Comparison of ENCODE assay signal across 39 cellular contexts in the genomic region with DNA sequence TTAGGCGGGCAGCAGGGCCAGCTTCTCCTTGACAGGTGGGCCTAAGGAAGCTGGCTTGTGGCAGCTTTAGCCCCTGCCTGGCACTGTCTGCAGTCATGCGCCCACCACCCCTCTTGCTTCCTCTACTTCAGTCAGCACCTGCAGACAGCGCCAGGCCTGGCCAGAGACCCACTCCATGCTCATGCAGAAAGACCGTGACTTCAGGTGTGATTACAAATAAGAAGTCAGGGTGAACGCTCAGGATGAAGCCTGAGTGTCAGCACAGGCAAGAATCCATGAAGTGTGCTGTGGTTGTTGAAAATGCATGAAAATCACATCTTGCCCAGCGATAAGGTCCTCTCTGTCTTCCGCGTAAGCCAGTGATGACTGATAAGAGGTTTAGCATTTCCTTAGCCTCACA. TPM values are rescaled to one million over a fixed set of nuclear protein-coding genes. Genes with fewer than 3 reads are reported as not detected.
DNase-seq lines count a peak whose midpoint lies in the region; ATAC-seq and TF ChIP-seq lines count a peak whose summit lies in the region.
"Had no signal": no experiment of that assay in that cellular context is flagged by ENCODE, and none has a peak within 500 bp of the region (broad histone marks: within the 10 kb centered on the region; RNA-seq: fewer than 3 reads in every experiment).

No MANE protein-coding gene starts in this region.

- no peaks in the 10 kb centered on the region for H3K27me3 Mint-ChIP-seq in CD4-positive, CD25-positive, alpha-beta regulatory T cell
- no peaks in the 10 kb centered on the region for H3K27me3 Mint-ChIP-seq in CD8-positive, alpha-beta memory T cell
- no peaks in the 10 kb centered on the region for H3K27me3 Mint-ChIP-seq in activated T-helper 17 cell treated with anti-CD3 and anti-CD28 coated beads, Interleukin-2, amount 50 U/mL, for 72 hours
- H3K27me3 Mint-ChIP-seq: progenitor cell of endocrine pancreas, type B pancreatic cell had no signal

- POLR2A ChIA-PET in CD8-positive, alpha-beta memory T cell (lab: Charles Lee): no interaction called here

- WGBS in adrenal gland, 4 donors: 85 to 95% (median 94%) methylated on average over 7 to 8 of the region's 8 CpGs

- DNase-seq in CD4-positive, CD25-positive, alpha-beta regulatory T cell: no peak
- no peak for DNase-seq in CD8-positive, alpha-beta memory T cell
- DNase-seq in lower lobe of right lung (no peak), adrenal gland (no peak), AG08396 (ENCODE audit: low spot score) (no peak)
- no peak for DNase-seq in effector CD8-positive, alpha-beta T cell (lab: John Stamatoyannopoulos, UW)
- DNase-seq: activated CD4-positive, alpha-beta T cell treated with anti-CD3 and anti-CD28 coated beads, Interleukin-2, amount 50 U/mL, for 1 hour; activated CD8-positive, alpha-beta memory T cell treated with anti-CD3 and anti-CD28 coated beads, Interleukin-2, amount 50 U/mL, for 48 hours; activated gamma-delta T cell treated with Interleukin-2 at 50 U/mL for 16 hours; amniotic stem cell; COR-L47; DMS53; esophagus squamous epithelium; foreskin keratinocyte; heart left ventricle; Karpas-422; left ventricle myocardium superior; NCI-H1417; NCI-H2029; NCI-H2227 treated with DMSO at 0.1 percent for 48 hours; NCI-H526; right lobe of liver; spleen; stimulated activated CD4-positive, alpha-beta T cell treated with anti-CD3 and anti-CD28 coated beads, Interleukin-2, amount 100 ng/mL, for 24 hours; substantia nigra; T-helper 9 cell had no signal

- H3K27ac ChIP-seq in CD4-positive, CD25-positive, alpha-beta regulatory T cell (ENCODE audit: insufficient read depth, low read length, poor library complexity, severe bottlenecking): no peak overlapping the region
- no peak overlapping the region for H3K27ac ChIP-seq in CD8-positive, alpha-beta memory T cell (ENCODE audit: low read depth, low read length)
- H3K27ac ChIP-seq in lower lobe of right lung: peak overlapping the region; percentile 51
- H3K27ac ChIP-seq in adrenal gland: no peak overlapping the region
- H3K27ac ChIP-seq: esophagus squamous epithelium, foreskin keratinocyte, heart left ventricle, right lobe of liver, spleen, VCaP had no signal

- no peak for TF ChIP-seq CTCF in lower lobe of right lung (IDR thresholded peaks at IDR 0.05)
- TF ChIP-seq CTCF in adrenal gland (IDR thresholded peaks at IDR 0.05): no peak

- ATAC-seq in CD4-positive, CD25-positive, alpha-beta regulatory T cell (ENCODE audit: low read depth in 2 of 2): no peak
- no peak for ATAC-seq in activated T-helper 17 cell treated with anti-CD3 and anti-CD28 coated beads, Interleukin-2, amount 50 U/mL, for 72 hours (replicated peaks)
- ATAC-seq in lower lobe of right lung (no peak), HG03439 (IDR thresholded peaks at IDR 0.05; ENCODE audit: unreplicated experiment) (no peak)
- ATAC-seq: foreskin keratinocyte, heart left ventricle, left ventricle myocardium superior, right lobe of liver, Right ventricle myocardium inferior, SK-N-SH treated with all-trans-retinoic acid at 6 μM for 48 hours had no signal

- H3K27ac Mint-ChIP-seq in CD4-positive, CD25-positive, alpha-beta regulatory T cell: peak overlapping the region in 2 of 3 donors; percentile 46 to 67
- H3K27ac Mint-ChIP-seq in CD8-positive, alpha-beta memory T cell: peak overlapping the region in 6 of 8 donors; percentile 47 to 89 (median 80)
- peak overlapping the region; percentile 53 for H3K27ac Mint-ChIP-seq in activated T-helper 17 cell treated with anti-CD3 and anti-CD28 coated beads, Interleukin-2, amount 50 U/mL, for 72 hours
- H3K27ac Mint-ChIP-seq: brain, progenitor cell of endocrine pancreas, type B pancreatic cell had no signal

- no peaks in the 10 kb centered on the region for H3K36me3 ChIP-seq in CD4-positive, CD25-positive, alpha-beta regulatory T cell (ENCODE audit: control insufficient read depth, insufficient read depth, low read length)
- no peaks in the 10 kb centered on the region for H3K36me3 ChIP-seq in CD8-positive, alpha-beta memory T cell (ENCODE audit: insufficient read depth, low read length)
- H3K36me3 ChIP-seq in lower lobe of right lung: no peaks in the 10 kb centered on the region
- H3K36me3 ChIP-seq in adrenal gland (replicated peaks in 1 of 2): no peaks in the 10 kb centered on the region
- H3K36me3 ChIP-seq: esophagus squamous epithelium, heart left ventricle, right lobe of liver, spleen had no signal

- no peak for TF ChIP-seq POLR2A in adrenal gland (IDR thresholded peaks at IDR 0.05)

- H3K36me3 Mint-ChIP-seq in CD4-positive, CD25-positive, alpha-beta regulatory T cell: no peaks in the 10 kb centered on the region
- H3K36me3 Mint-ChIP-seq in CD8-positive, alpha-beta memory T cell: peaks cover 0 to 1% (median 0%) of the 10 kb centered on the region in 3 donors
- peaks cover 33% of the 10 kb centered on the region for H3K36me3 Mint-ChIP-seq in activated T-helper 17 cell treated with anti-CD3 and anti-CD28 coated beads, Interleukin-2, amount 50 U/mL, for 72 hours (ENCODE audit: low read depth)
- H3K36me3 Mint-ChIP-seq: brain, type B pancreatic cell had no signal

- intact Hi-C loops in lower lobe of right lung (cut with DNase I) (no loop called here), adrenal gland (cut with DNase I) (no loop called here)

- H3K9me3 Mint-ChIP-seq in CD4-positive, CD25-positive, alpha-beta regulatory T cell: no peaks in the 10 kb centered on the region
- H3K9me3 Mint-ChIP-seq in CD8-positive, alpha-beta memory T cell: no peaks in the 10 kb centered on the region
- no peaks in the 10 kb centered on the region for H3K9me3 Mint-ChIP-seq in activated T-helper 17 cell treated with anti-CD3 and anti-CD28 coated beads, Interleukin-2, amount 50 U/mL, for 72 hours
- H3K9me3 Mint-ChIP-seq: brain, type B pancreatic cell had no signal

- H3K4me3 ChIP-seq in CD4-positive, CD25-positive, alpha-beta regulatory T cell (ENCODE audit: low read depth, low read length): no peak overlapping the region
- no peak overlapping the region for H3K4me3 ChIP-seq in CD8-positive, alpha-beta memory T cell (ENCODE audit: low read length)
- H3K4me3 ChIP-seq in lower lobe of right lung (no peak overlapping the region), adrenal gland (no peak overlapping the region)
- H3K4me3 ChIP-seq: esophagus squamous epithelium, heart left ventricle, right lobe of liver, spleen had no signal

- H3K4me1 ChIP-seq in CD4-positive, CD25-positive, alpha-beta regulatory T cell (ENCODE audit: control insufficient read depth, insufficient read depth, low read length, poor library complexity, severe bottlenecking): peaks cover 12% of the 10 kb centered on the region
- H3K4me1 ChIP-seq in CD8-positive, alpha-beta memory T cell (ENCODE audit: insufficient read depth, low read length): peaks cover 12% of the 10 kb centered on the region
- H3K4me1 ChIP-seq in lower lobe of right lung (peaks cover 25% of the 10 kb centered on the region), adrenal gland (replicated peaks in 1 of 2) (no peaks in the 10 kb centered on the region)
- H3K4me1 ChIP-seq: right lobe of liver had no signal

- no peaks in the 10 kb centered on the region for H3K9me3 ChIP-seq in CD4-positive, CD25-positive, alpha-beta regulatory T cell (ENCODE audit: control insufficient read depth in 2 of 2, low read length in 2 of 2)
- no peaks in the 10 kb centered on the region for H3K9me3 ChIP-seq in CD8-positive, alpha-beta memory T cell (ENCODE audit: low read length)
- no peaks in the 10 kb centered on the region for H3K9me3 ChIP-seq in lower lobe of right lung
- no peaks in the 10 kb centered on the region for H3K9me3 ChIP-seq in adrenal gland (replicated peaks in 1 of 3)
- H3K9me3 ChIP-seq: esophagus squamous epithelium, heart left ventricle, right lobe of liver, spleen had no signal

- CTCF ChIA-PET in CD8-positive, alpha-beta memory T cell (lab: Charles Lee): interaction anchor here (1.0 to 1.5 kb wide), 3 partner anchors 12 to 16 kb away, joined by 3 to 5 read pairs (median 4); no protein-coding TSS in a partner anchor

- H3K4me1 Mint-ChIP-seq in CD4-positive, CD25-positive, alpha-beta regulatory T cell: peaks cover 0 to 16% (median 3%) of the 10 kb centered on the region in 4 donors
- peaks cover 22 to 69% (median 46%) of the 10 kb centered on the region in 3 donors for H3K4me1 Mint-ChIP-seq in CD8-positive, alpha-beta memory T cell
- peaks cover 30% of the 10 kb centered on the region for H3K4me1 Mint-ChIP-seq in activated T-helper 17 cell treated with anti-CD3 and anti-CD28 coated beads, Interleukin-2, amount 50 U/mL, for 72 hours
- H3K4me1 Mint-ChIP-seq: brain had no signal

- H3K4me3 Mint-ChIP-seq in CD4-positive, CD25-positive, alpha-beta regulatory T cell: no peak overlapping the region
- peak overlapping the region in 1 of 7 donors; percentile 16 for H3K4me3 Mint-ChIP-seq in CD8-positive, alpha-beta memory T cell
- H3K4me3 Mint-ChIP-seq in activated T-helper 17 cell treated with anti-CD3 and anti-CD28 coated beads, Interleukin-2, amount 50 U/mL, for 72 hours: peak overlapping the region; percentile 75
- H3K4me3 Mint-ChIP-seq: brain, type B pancreatic cell had no signal

- H3K27me3 ChIP-seq in CD4-positive, CD25-positive, alpha-beta regulatory T cell (ENCODE audit: control insufficient read depth, insufficient read depth, low read length): no peaks in the 10 kb centered on the region
- H3K27me3 ChIP-seq in CD8-positive, alpha-beta memory T cell (ENCODE audit: insufficient read depth, low read length, poor library complexity, severe bottlenecking): no peaks in the 10 kb centered on the region
- H3K27me3 ChIP-seq in lower lobe of right lung (ENCODE audit: low read depth): no peaks in the 10 kb centered on the region
- no peaks in the 10 kb centered on the region for H3K27me3 ChIP-seq in adrenal gland
- H3K27me3 ChIP-seq: esophagus squamous epithelium, foreskin keratinocyte, heart left ventricle, right lobe of liver, spleen had no signal

RNA-seq across cellular contexts. Expression of gene CSF2, which starts 3.4 kb away (rescaled TPM):
- not detected for total RNA-seq in CD4-positive, CD25-positive, alpha-beta regulatory T cell
- not detected for polyA plus RNA-seq in CD4-positive, CD25-positive, alpha-beta regulatory T cell
- 100 to 1,000 TPM; 393 to 409 TPM for total RNA-seq in CD8-positive, alpha-beta memory T cell
- polyA plus RNA-seq in CD8-positive, alpha-beta memory T cell: not detected
- total RNA-seq in activated T-helper 17 cell treated with anti-CD3 and anti-CD28 coated beads, Interleukin-2, amount 50 U/mL, for 72 hours: 100 to 1,000 TPM in 1 of 2 donors, 10 to 100 TPM in 1; 14.6 to 159 TPM
- 3.9 TPM for total RNA-seq in lower lobe of right lung
- total RNA-seq in adrenal gland: under 1 TPM in 1 of 8 donors, not detected in 7; 0.31 TPM
- not detected for polyA plus RNA-seq in adrenal gland
- total RNA-seq: esophagus squamous epithelium, left ventricle myocardium superior, mesenteric fat pad, myocyte, progenitor cell of endocrine pancreas, right lobe of liver, Right ventricle myocardium inferior, spleen had no signal
- polyA plus RNA-seq: BJ, heart left ventricle, spleen had no signal

RNA-seq across cellular contexts. Expression of gene IL3, which starts 16.5 kb away (rescaled TPM):
- total RNA-seq in CD4-positive, CD25-positive, alpha-beta regulatory T cell: not detected
- polyA plus RNA-seq in CD4-positive, CD25-positive, alpha-beta regulatory T cell: not detected
- total RNA-seq in CD8-positive, alpha-beta memory T cell: 10 to 100 TPM; 69.7 to 71.9 TPM
- polyA plus RNA-seq in CD8-positive, alpha-beta memory T cell: not detected
- 1 to 10 TPM in 1 of 2 donors, under 1 TPM in 1; 0.32 to 9.0 TPM for total RNA-seq in activated T-helper 17 cell treated with anti-CD3 and anti-CD28 coated beads, Interleukin-2, amount 50 U/mL, for 72 hours
- total RNA-seq in lower lobe of right lung: not detected
- total RNA-seq in adrenal gland: not detected
- not detected for polyA plus RNA-seq in adrenal gland
- total RNA-seq: dermis microvascular lymphatic vessel endothelial cell, esophagus squamous epithelium, foreskin keratinocyte, heart left ventricle, left ventricle myocardium superior, mesenteric fat pad, myocyte, progenitor cell of endocrine pancreas, right lobe of liver, Right ventricle myocardium inferior, spleen had no signal
- polyA plus RNA-seq: BJ, foreskin keratinocyte, heart left ventricle, keratinocyte, spleen had no signal

Comparison
In these comparisons a context has a peak if more than half of its experiments do, and no peak if none do; other contexts are left out.
1. RNA of gene IL3, which starts 16.5 kb away (total RNA-seq): 69.7 to 71.9 TPM in CD8-positive, alpha-beta memory T cell; 0.32 to 9.0 TPM in activated T-helper 17 cell treated with anti-CD3 and anti-CD28 coated beads, Interleukin-2, amount 50 U/mL, for 72 hours, not detected in CD4-positive, CD25-positive, alpha-beta regulatory T cell (single experiment), not detected in lower lobe of right lung (single experiment) and not detected in adrenal gland; every median in the first group is over 4 times any median in the second.
2. Peak in every context shown above with its lines, with median percentiles within 50 percentile points of each other: H3K27ac Mint-ChIP-seq.